22 cellular contexts compared by ENCODE assay signal in the genomic region with DNA sequence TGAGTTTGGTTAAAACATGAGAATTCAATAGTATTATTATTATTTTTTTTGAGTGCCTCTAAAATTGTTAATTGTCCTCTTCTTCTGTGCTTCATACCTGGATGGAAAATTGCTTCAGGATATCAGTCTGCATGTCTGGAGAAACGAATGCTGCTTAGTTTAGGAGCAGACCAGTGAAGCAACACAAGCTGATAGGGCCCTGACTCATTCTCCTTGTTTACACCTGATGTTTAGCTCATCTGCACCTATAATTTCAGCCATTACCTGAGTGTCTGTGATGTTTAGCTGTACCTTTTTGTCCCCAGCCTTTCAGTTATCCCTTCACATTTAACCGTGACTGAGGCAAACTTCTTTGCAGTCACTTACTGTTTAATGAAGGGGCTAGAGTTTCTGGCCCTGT. TPM values are rescaled to one million over a fixed set of nuclear protein-coding genes. Genes with fewer than 3 reads are reported as not detected.
A peak's percentile ranks its signal among the peaks of the same experiment; 100 is the strongest.
DNase-seq lines count a peak whose midpoint lies in the region; ATAC-seq and TF ChIP-seq lines count a peak whose summit lies in the region.
"Had no signal": no experiment of that assay in that cellular context is flagged by ENCODE, and none has a peak within 500 bp of the region (broad histone marks: within the 10 kb centered on the region; RNA-seq: fewer than 3 reads in every experiment).

No MANE protein-coding gene starts in this region.

- H3K9me2 ChIP-seq in GM23338 (ENCODE audit: insufficient read depth): no peaks in the 10 kb centered on the region

- DNase-seq in GM23338 (ENCODE audit: low spot score) (no peak), RWPE2 (ENCODE audit: low spot score) (no peak), endothelial cell (ENCODE audit: low spot score) (no peak), mesenchymal stem cell (no peak), suprapubic skin (ENCODE audit: low spot score in 2 of 2) (no peak), activated gamma-delta T cell (lab: John Stamatoyannopoulos, UW) (no peak)
- DNase-seq in activated CD4-positive, alpha-beta T cell treated with anti-CD3 and anti-CD28 coated beads for 36 hours: no peak
- DNase-seq: activated CD4-positive, alpha-beta T cell treated with anti-CD3 and anti-CD28 coated beads, Interleukin-2, amount 50 U/mL, for 4 hours; activated naive CD4-positive, alpha-beta T cell treated with Interleukin-2 at 50 U/mL for 16 hours; activated T-cell treated with anti-CD3 and anti-CD28 coated beads for 4 hours; CD4-positive, CD25-positive, alpha-beta regulatory T cell; DMS79 treated with DMSO at 0.1 percent for 48 hours; heart right ventricle; midbrain; MV-4-11; NCI-H187 treated with DMSO at 0.1 percent for 48 hours; NCI-H510A treated with DMSO at 0.1 percent for 48 hours; SHP77; stimulated activated naive B cell treated with anti-CD40 and anti-IgM and Interleukin-4, amounts not matched to agents 10 μg/mL and 1 μg/mL and 100 μg/mL, for 72 hours; T-helper 1 cell had no signal

- H3K79me1 ChIP-seq in mesenchymal stem cell (replicated peaks; ENCODE audit: low read length, poor library complexity, severe bottlenecking): peaks cover 10% of the 10 kb centered on the region

- H3K27ac ChIP-seq in GM23338 (ENCODE audit: low read depth) (peak overlapping the region; percentile 55; the same call in 1 of the 2 replicates), RWPE2 (ENCODE audit: poor library complexity, severe bottlenecking) (peak overlapping the region; percentile 25), mesenchymal stem cell (ENCODE audit: low read length, poor library complexity, severe bottlenecking) (no peak overlapping the region), suprapubic skin (no peak overlapping the region)
- H3K27ac ChIP-seq: right atrium auricular region had no signal

- no peak for ATAC-seq in GM23338
- ATAC-seq in RWPE2 (ENCODE audit: low read depth): peak; percentile 62
- ATAC-seq in activated CD4-positive, alpha-beta T cell treated with anti-CD3 and anti-CD28 coated beads for 36 hours: no peak
- ATAC-seq in HG02973 (IDR thresholded peaks at IDR 0.05; ENCODE audit: unreplicated experiment): no peak
- ATAC-seq: heart right ventricle; stimulated activated naive B cell treated with anti-CD40 and anti-IgM and Interleukin-4, amounts not matched to agents 10 μg/mL and 1 μg/mL and 100 μg/mL, for 72 hours had no signal

- H3K27ac Mint-ChIP-seq in GM23338 (no peak overlapping the region; the same call in 1 of the 2 replicates), endothelial cell (ENCODE audit: unreplicated experiment) (peak overlapping the region; percentile 9)
- no peak overlapping the region for H3K27ac Mint-ChIP-seq in activated CD4-positive, alpha-beta T cell treated with anti-CD3 and anti-CD28 coated beads for 36 hours
- H3K27ac Mint-ChIP-seq: stimulated activated naive B cell treated with anti-CD40 and anti-IgM and Interleukin-4, amounts not matched to agents 10 μg/mL and 1 μg/mL and 100 μg/mL, for 72 hours had no signal

- no peaks in the 10 kb centered on the region for H3K36me3 ChIP-seq in GM23338 (ENCODE audit: insufficient read depth)
- no peaks in the 10 kb centered on the region for H3K36me3 ChIP-seq in RWPE2 (ENCODE audit: low read depth)
- no peaks in the 10 kb centered on the region for H3K36me3 ChIP-seq in mesenchymal stem cell (ENCODE audit: control insufficient read depth in 1 of 2, insufficient read depth in 2 of 2, low read depth in 1 of 2, low read length in 2 of 2)
- no peaks in the 10 kb centered on the region for H3K36me3 ChIP-seq in suprapubic skin
- H3K36me3 ChIP-seq: heart right ventricle, right atrium auricular region had no signal

- H3K4me1 ChIP-seq in GM23338 (ENCODE audit: insufficient read depth): no peaks in the 10 kb centered on the region
- H3K4me1 ChIP-seq in RWPE2 (ENCODE audit: insufficient read depth, poor library complexity, severe bottlenecking): peaks cover 44% of the 10 kb centered on the region
- peaks cover 5% of the 10 kb centered on the region for H3K4me1 ChIP-seq in mesenchymal stem cell (ENCODE audit: control insufficient read depth, insufficient read depth, low read depth, low read length)
- peaks cover 52% of the 10 kb centered on the region for H3K4me1 ChIP-seq in suprapubic skin

- H3K27me3 ChIP-seq in GM23338 (ENCODE audit: insufficient read depth) (no peaks in the 10 kb centered on the region), RWPE2 (ENCODE audit: insufficient read depth, poor library complexity, severe bottlenecking) (no peaks in the 10 kb centered on the region), mesenchymal stem cell (ENCODE audit: control insufficient read depth in 1 of 2, insufficient read depth in 1 of 2, low read length in 2 of 2) (no peaks in the 10 kb centered on the region), suprapubic skin (no peaks in the 10 kb centered on the region)
- H3K27me3 ChIP-seq: heart right ventricle, right atrium auricular region had no signal

- H2AK5ac ChIP-seq in mesenchymal stem cell (ENCODE audit: low read length, severe bottlenecking): peak overlapping the region; percentile 22

- H3K14ac ChIP-seq in mesenchymal stem cell (ENCODE audit: low read length in 2 of 2): no peak overlapping the region

- no peak overlapping the region for H3K4ac ChIP-seq in mesenchymal stem cell (ENCODE audit: low read depth in 1 of 2, low read length in 2 of 2)

- POLR2A ChIA-PET in activated CD4-positive, alpha-beta T cell treated with anti-CD3 and anti-CD28 coated beads for 36 hours (lab: Charles Lee): interaction anchor here (0.5 kb wide), 1 partner anchor 25 kb away, joined by 8 read pairs; no protein-coding TSS in a partner anchor

- intact Hi-C loops in activated CD4-positive, alpha-beta T cell treated with anti-CD3 and anti-CD28 coated beads for 36 hours (cut with DNase I, micrococcal nuclease): no loop called here

- 82% methylated on average over 2 of the region's 2 CpGs for WGBS in mesenchymal stem cell
- 40% methylated on average over 2 of the region's 2 CpGs for WGBS in suprapubic skin

- H3K4me3 ChIP-seq in GM23338 (no peak overlapping the region), RWPE2 (ENCODE audit: severe bottlenecking) (no peak overlapping the region), mesenchymal stem cell (ENCODE audit: insufficient read depth in 1 of 2, low read depth in 1 of 2, low read length in 2 of 2) (no peak overlapping the region), suprapubic skin (no peak overlapping the region)
- H3K4me3 ChIP-seq: heart right ventricle, right atrium auricular region had no signal

- H2AFZ ChIP-seq in GM23338: no peak overlapping the region
- H2AFZ ChIP-seq in mesenchymal stem cell (ENCODE audit: low read depth, low read length): no peak overlapping the region

- no peak for TF ChIP-seq CTCF in GM23338 (conservative IDR thresholded peaks at IDR 0.05; ENCODE audit: low read depth in 2 of 2)
- no peak for TF ChIP-seq CTCF in RWPE2 (IDR thresholded peaks at IDR 0.05; ENCODE audit: poor library complexity, severe bottlenecking)
- TF ChIP-seq CTCF in endothelial cell (IDR thresholded peaks at IDR 0.05; ENCODE audit: unreplicated experiment): no peak
- no peak for TF ChIP-seq CTCF in suprapubic skin (IDR thresholded peaks at IDR 0.05)

- H3K23ac ChIP-seq in mesenchymal stem cell (ENCODE audit: low read length in 2 of 2): no peak overlapping the region

- H2BK120ac ChIP-seq in mesenchymal stem cell (ENCODE audit: low read depth, low read length): no peak overlapping the region

- no peak overlapping the region for H4K8ac ChIP-seq in mesenchymal stem cell (ENCODE audit: low read length)

- H3K4me3 Mint-ChIP-seq in GM23338 (no peak overlapping the region), endothelial cell (ENCODE audit: unreplicated experiment) (no peak overlapping the region)
- H3K4me3 Mint-ChIP-seq in activated CD4-positive, alpha-beta T cell treated with anti-CD3 and anti-CD28 coated beads for 36 hours: no peak overlapping the region
- H3K4me3 Mint-ChIP-seq: CD4-positive, CD25-positive, alpha-beta regulatory T cell; stimulated activated naive B cell treated with anti-CD40 and anti-IgM and Interleukin-4, amounts not matched to agents 10 μg/mL and 1 μg/mL and 100 μg/mL, for 72 hours had no signal

- no peak overlapping the region for H2BK15ac ChIP-seq in mesenchymal stem cell (ENCODE audit: low read depth, poor library complexity, severe bottlenecking)

- TF ChIP-seq POLR2A in suprapubic skin (IDR thresholded peaks at IDR 0.05): no peak

- H3K18ac ChIP-seq in mesenchymal stem cell (ENCODE audit: low read depth in 1 of 2, low read length in 2 of 2): no peak overlapping the region

- CTCF ChIA-PET in activated CD4-positive, alpha-beta T cell treated with anti-CD3 and anti-CD28 coated beads for 36 hours (lab: Charles Lee): interaction anchor here (0.7 to 1.5 kb wide), 2 partner anchors 13 to 58 kb away, joined by 3 read pairs; no protein-coding TSS in a partner anchor

- peak overlapping the region; percentile 4 for H3K9ac ChIP-seq in mesenchymal stem cell (ENCODE audit: low read length)

- peaks cover 8% of the 10 kb centered on the region; the same call in 1 of the 2 replicates for H4K20me1 ChIP-seq in GM23338 (replicated peaks; ENCODE audit: insufficient read depth)

- no peaks in the 10 kb centered on the region for H3F3A ChIP-seq in GM23338 (replicated peaks; ENCODE audit: low read depth)

- H2BK5ac ChIP-seq in mesenchymal stem cell (ENCODE audit: low read depth, low read length, poor library complexity, severe bottlenecking): no peak overlapping the region

- H3K4me1 Mint-ChIP-seq in GM23338 (no peaks in the 10 kb centered on the region), endothelial cell (ENCODE audit: unreplicated experiment) (peaks cover 15% of the 10 kb centered on the region)
- H3K4me1 Mint-ChIP-seq in activated CD4-positive, alpha-beta T cell treated with anti-CD3 and anti-CD28 coated beads for 36 hours: peaks cover 26% of the 10 kb centered on the region

- no peak for TF ChIP-seq EP300 in suprapubic skin (IDR thresholded peaks at IDR 0.05)

- no peaks in the 10 kb centered on the region; the same call in 2 of the 3 replicates for H3K36me3 Mint-ChIP-seq in GM23338 (ENCODE audit: low read depth)
- H3K36me3 Mint-ChIP-seq in endothelial cell (ENCODE audit: low read depth, unreplicated experiment): no peaks in the 10 kb centered on the region
- no peaks in the 10 kb centered on the region for H3K36me3 Mint-ChIP-seq in activated CD4-positive, alpha-beta T cell treated with anti-CD3 and anti-CD28 coated beads for 36 hours (ENCODE audit: low read depth)
- H3K36me3 Mint-ChIP-seq: stimulated activated naive B cell treated with anti-CD40 and anti-IgM and Interleukin-4, amounts not matched to agents 10 μg/mL and 1 μg/mL and 100 μg/mL, for 72 hours had no signal

- H2BK12ac ChIP-seq in mesenchymal stem cell (ENCODE audit: low read length in 2 of 2): peak overlapping the region in 1 of 2 experiments; percentile 10

- no peaks in the 10 kb centered on the region for H3K9me3 Mint-ChIP-seq in GM23338
- no peaks in the 10 kb centered on the region for H3K9me3 Mint-ChIP-seq in endothelial cell (ENCODE audit: unreplicated experiment)
- no peaks in the 10 kb centered on the region for H3K9me3 Mint-ChIP-seq in activated CD4-positive, alpha-beta T cell treated with anti-CD3 and anti-CD28 coated beads for 36 hours (ENCODE audit: low read depth)
- H3K9me3 Mint-ChIP-seq: CD4-positive, CD25-positive, alpha-beta regulatory T cell; stimulated activated naive B cell treated with anti-CD40 and anti-IgM and Interleukin-4, amounts not matched to agents 10 μg/mL and 1 μg/mL and 100 μg/mL, for 72 hours had no signal

- no peak overlapping the region for H4K91ac ChIP-seq in mesenchymal stem cell (ENCODE audit: low read length)

- no peaks in the 10 kb centered on the region for H3K9me3 ChIP-seq in RWPE2 (ENCODE audit: severe bottlenecking)
- H3K9me3 ChIP-seq in mesenchymal stem cell (ENCODE audit: control insufficient read depth, low read length): no peaks in the 10 kb centered on the region
- H3K9me3 ChIP-seq in suprapubic skin: no peaks in the 10 kb centered on the region
- H3K9me3 ChIP-seq: heart right ventricle, right atrium auricular region had no signal

- H3K27me3 Mint-ChIP-seq in GM23338 (ENCODE audit: insufficient read depth, low read depth, poor library complexity) (peaks cover 2% of the 10 kb centered on the region), endothelial cell (ENCODE audit: unreplicated experiment) (peaks cover 4% of the 10 kb centered on the region)
- H3K27me3 Mint-ChIP-seq in activated CD4-positive, alpha-beta T cell treated with anti-CD3 and anti-CD28 coated beads for 36 hours: no peaks in the 10 kb centered on the region
- H3K27me3 Mint-ChIP-seq: CD4-positive, CD25-positive, alpha-beta regulatory T cell; stimulated activated naive B cell treated with anti-CD40 and anti-IgM and Interleukin-4, amounts not matched to agents 10 μg/mL and 1 μg/mL and 100 μg/mL, for 72 hours had no signal

- H3K4me2 ChIP-seq in GM23338: no peak overlapping the region
- no peak overlapping the region for H3K4me2 ChIP-seq in mesenchymal stem cell (ENCODE audit: low read length, poor library complexity, severe bottlenecking)

- peaks cover 52% of the 10 kb centered on the region for H3K79me2 ChIP-seq in GM23338 (replicated peaks; ENCODE audit: insufficient read depth)

RNA-seq across cellular contexts. Expression of a gene that starts 14.8 kb away (rescaled TPM):
- 18.8 and 42.7 TPM in 2 replicates for total RNA-seq in GM23338 (2014; rRNA removed; shearing (Covaris generic))
- 4.8 and 6.2 TPM in 2 replicates for polyA plus RNA-seq in GM23338 (2016; fragmentation: Nextera tagmentation; extraction: Ambion mirVana)
- total RNA-seq in endothelial cell (ENCODE audit: unreplicated experiment) (16.8 TPM), suprapubic skin (10 to 100 TPM; 35.8 to 81.6 (median 57.8) TPM)
- 8.5 TPM for polyA plus RNA-seq in mesenchymal stem cell (2013, experiment 1 of 2)
- 8.2 TPM for polyA plus RNA-seq in mesenchymal stem cell (2013, experiment 2 of 2)
- total RNA-seq in activated CD4-positive, alpha-beta T cell treated with anti-CD3 and anti-CD28 coated beads for 36 hours: 10 to 100 TPM; 15.7 to 17.2 TPM

Comparison
In these comparisons a context has a peak if more than half of its experiments do, and no peak if none do; other contexts are left out.
1. H3K27ac ChIP-seq: peak in GM23338 (single experiment) and RWPE2 (single experiment); none in mesenchymal stem cell (single experiment) and suprapubic skin (single experiment).